Comparison of ENCODE assay signal across 39 cellular contexts in genomic region chr12:133215724-133216123, GRCh38. TPM values are rescaled to one million over a fixed set of nuclear protein-coding genes. Genes with fewer than 3 reads are reported as not detected.
"Had no signal": no experiment of that assay in that cellular context is flagged by ENCODE, and none has a peak within 500 bp of the region (broad histone marks: within the 10 kb centered on the region; RNA-seq: fewer than 3 reads in every experiment).

No MANE protein-coding gene starts in this region.

- H3K4me2 ChIP-seq: KMS-11 had no signal

- H3K4me3 ChIP-seq: MG63 had no signal

- H3K27me3 ChIP-seq: MG63 had no signal

- H3K9ac ChIP-seq: KMS-11 had no signal

- DNase-seq: Karpas-422, Kasumi-1, MG63, MM.1S, MV-4-11, NCI-H1048, NCI-H1092, NCI-H1092 treated with DMSO at 0.1 percent for 48 hours, NCI-H1105, NCI-H1105 treated with DMSO at 0.1 percent for 48 hours, NCI-H1417, NCI-H1417 treated with DMSO at 0.1 percent for 48 hours, NCI-H1436, NCI-H1436 treated with DMSO at 0.1 percent for 48 hours, NCI-H146, NCI-H1694, NCI-H1694 treated with DMSO at 0.1 percent for 48 hours, NCI-H187, NCI-H187 treated with DMSO at 0.1 percent for 48 hours, NCI-H1930, NCI-H2029, NCI-H2029 treated with DMSO at 0.1 percent for 48 hours, NCI-H2081, NCI-H2081 treated with DMSO at 0.1 percent for 48 hours, NCI-H2107, NCI-H2171, NCI-H2171 treated with DMSO at 0.1 percent for 48 hours, NCI-H2227 treated with DMSO at 0.1 percent for 48 hours, NCI-H226, NCI-H345, NCI-H446, NCI-H446 treated with DMSO at 0.1 percent for 48 hours, NCI-H510A, NCI-H510A treated with DMSO at 0.1 percent for 48 hours had no signal

- H3K27ac ChIP-seq: KMS-11 had no signal

- H3K36me3 ChIP-seq: MG63 had no signal

RNA-seq across cellular contexts. Expression of gene ANHX, which starts 20.0 kb away (rescaled TPM):
- total RNA-seq: LHCN-M2, M059J, MCF 10A, NCI-H460 had no signal
